6 cellular contexts compared by ENCODE assay signal in genomic region chr12:57517718-57518117, GRCh38. TPM values are rescaled to one million over a fixed set of nuclear protein-coding genes. Genes with fewer than 3 reads are reported as not detected.
DNase-seq lines count a peak whose midpoint lies in the region; TF ChIP-seq lines count a peak whose summit lies in the region.
"Not testable (repeated sequence)": the region's sequence is repeated elsewhere in the genome, so short reads cannot be mapped to it uniquely, and the experiment has no call there.

No MANE protein-coding gene starts in this region.

- H3K36me3 Mint-ChIP-seq in CD8-positive, alpha-beta memory T cell, result peaks cover 1 to 72% (median 15%) of the 10 kb centered on the region in 3 donors
- peaks cover 64% of the 10 kb centered on the region for H3K36me3 Mint-ChIP-seq in nephron (ENCODE audit: low read depth)

- not testable (repeated sequence) for H3K9me3 ChIP-seq in CD8-positive, alpha-beta memory T cell (ENCODE audit: low read length); SK-N-SH; ascending aorta; thyroid gland

- not testable (repeated sequence) for H3K27me3 Mint-ChIP-seq in CD8-positive, alpha-beta memory T cell; nephron (ENCODE audit: low read depth)

- H3K27ac ChIP-seq in CD8-positive, alpha-beta memory T cell (ENCODE audit: low read depth, low read length), result not testable (repeated sequence)
- H3K27ac ChIP-seq in SK-N-SH (ENCODE audit: low read depth in 2 of 2, low read length in 1 of 2), result peak overlapping the region in 1 of 2 experiments; percentile 98; a peak in 2 of 4 replicates
- peak overlapping the region; percentile 94 to 98 for H3K27ac ChIP-seq in ascending aorta
- peak overlapping the region; percentile 50 to 97 (median 97) for H3K27ac ChIP-seq in thyroid gland

- DNase-seq in CD8-positive, alpha-beta memory T cell, result peak in 1 of 5 donors; percentile 29
- not testable (repeated sequence) for DNase-seq in SK-N-SH; ascending aorta (ENCODE audit: low spot score in 2 of 2); fibroblast of villous mesenchyme (ENCODE audit: low read depth); thyroid gland

- H3K4me2 ChIP-seq in SK-N-SH, result peak overlapping the region; percentile 92; the same call in 1 of the 2 replicates

- H3K4me1 ChIP-seq in CD8-positive, alpha-beta memory T cell (ENCODE audit: insufficient read depth, low read length), result peaks cover 34% of the 10 kb centered on the region
- H3K4me1 ChIP-seq in SK-N-SH (ENCODE audit: control insufficient read depth in 1 of 2, insufficient read depth in 2 of 2, low read depth in 1 of 2, low read length in 1 of 2) (peaks cover 27 to 35% of the 10 kb centered on the region in 2 experiments), ascending aorta (peaks cover 20 to 37% of the 10 kb centered on the region in 2 donors), thyroid gland (peaks cover 32 to 41% of the 10 kb centered on the region in 2 donors)

- TF ChIP-seq CTCF in SK-N-SH (IDR thresholded peaks at IDR 0.05); ascending aorta (IDR thresholded peaks at IDR 0.05); fibroblast of villous mesenchyme (IDR thresholded peaks at IDR 0.05; ENCODE audit: insufficient read depth, low read depth, low read length); nephron (IDR thresholded peaks at IDR 0.05; ENCODE audit: unreplicated experiment in 3 of 3); thyroid gland (IDR thresholded peaks at IDR 0.05): not testable (repeated sequence)

- peaks cover 60% of the 10 kb centered on the region for H3F3A ChIP-seq in SK-N-SH (replicated peaks; ENCODE audit: insufficient read depth)

- H3K9ac ChIP-seq in SK-N-SH, result not testable (repeated sequence)

- POLR2A ChIA-PET in CD8-positive, alpha-beta memory T cell (lab: Charles Lee), result not testable (repeated sequence)
- POLR2A ChIA-PET in SK-N-SH (lab: Yijun Ruan, JAX), result interaction anchor here (0.7 to 1.3 kb wide), 3 partner anchors 15 to 21 kb away, joined by 3 to 4 read pairs (median 4); no protein-coding TSS in a partner anchor

- not testable (repeated sequence) for H2AFZ ChIP-seq in SK-N-SH (ENCODE audit: low read depth)

- H3K27ac Mint-ChIP-seq in CD8-positive, alpha-beta memory T cell, result peak overlapping the region in 7 of 8 donors; percentile 17 to 93 (median 54)
- peak overlapping the region in 2 of 3 experiments; percentile 31 to 60 for H3K27ac Mint-ChIP-seq in nephron

- not testable (repeated sequence) for H3K27me3 ChIP-seq in CD8-positive, alpha-beta memory T cell (ENCODE audit: insufficient read depth, low read length, poor library complexity, severe bottlenecking); SK-N-SH (ENCODE audit: insufficient read depth); ascending aorta; thyroid gland

- intact Hi-C loops in ascending aorta (cut with DNase I); thyroid gland (cut with DNase I): not testable (repeated sequence)

- H3K9me3 Mint-ChIP-seq in CD8-positive, alpha-beta memory T cell; nephron: not testable (repeated sequence)

- H3K79me2 ChIP-seq in SK-N-SH (ENCODE audit: insufficient read depth), result peaks cover 37% of the 10 kb centered on the region

- not testable (repeated sequence) for TF ChIP-seq EP300 in SK-N-SH (IDR thresholded peaks at IDR 0.05; ENCODE audit: borderline replicate concordance in 1 of 2, low read depth in 1 of 2, low read length in 1 of 2)

- H3K4me1 Mint-ChIP-seq in CD8-positive, alpha-beta memory T cell, result peaks cover 35 to 48% (median 35%) of the 10 kb centered on the region in 3 donors
- H3K4me1 Mint-ChIP-seq in nephron, result peaks cover 36% of the 10 kb centered on the region

- H3K36me3 ChIP-seq in CD8-positive, alpha-beta memory T cell (ENCODE audit: insufficient read depth, low read length), result peaks cover 40% of the 10 kb centered on the region
- H3K36me3 ChIP-seq in SK-N-SH (replicated peaks in 1 of 2; ENCODE audit: control insufficient read depth in 1 of 2, insufficient read depth in 2 of 2, low read length in 1 of 2), result peaks cover 47 to 49% of the 10 kb centered on the region in 2 experiments
- H3K36me3 ChIP-seq in ascending aorta, result peaks cover 40 to 48% of the 10 kb centered on the region in 2 donors
- H3K36me3 ChIP-seq in thyroid gland, result peaks cover 39% of the 10 kb centered on the region in 2 donors

- peak overlapping the region in 3 of 7 donors; percentile 37 to 75 (median 37) for H3K4me3 Mint-ChIP-seq in CD8-positive, alpha-beta memory T cell
- H3K4me3 Mint-ChIP-seq in nephron, result peak overlapping the region; percentile 62 to 100 (median 73)

- not testable (repeated sequence) for TF ChIP-seq RAD21 in SK-N-SH (IDR thresholded peaks at IDR 0.05; ENCODE audit: low read length)

- H3K9me2 ChIP-seq in SK-N-SH, result not testable (repeated sequence)

- H3K4me3 ChIP-seq in CD8-positive, alpha-beta memory T cell (ENCODE audit: low read length); thyroid gland (replicated peaks in 1 of 3): not testable (repeated sequence)
- peak overlapping the region in 1 of 2 experiments; percentile 72; a peak in 1 of 4 replicates for H3K4me3 ChIP-seq in SK-N-SH (ENCODE audit: low read depth in 2 of 2, low read length in 1 of 2)
- H3K4me3 ChIP-seq in ascending aorta, result peak overlapping the region; percentile 73 to 91
- H3K4me3 ChIP-seq in fibroblast of villous mesenchyme (ENCODE audit: low read depth, low read length), result peak overlapping the region; percentile 95

- not testable (repeated sequence) for TF ChIP-seq POLR2A in thyroid gland (IDR thresholded peaks at IDR 0.05)

- peaks cover 41% of the 10 kb centered on the region for H4K20me1 ChIP-seq in SK-N-SH (ENCODE audit: insufficient read depth)

- CTCF ChIA-PET in CD8-positive, alpha-beta memory T cell (lab: Charles Lee), result interaction anchor here (1.0 to 1.3 kb wide), 4 partner anchors 8 to 239 kb away, joined by 3 read pairs; no protein-coding TSS in a partner anchor
- CTCF ChIA-PET in SK-N-SH (lab: Yijun Ruan, JAX), result interaction anchor here (1.0 to 1.4 kb wide), 4 partner anchors 18 to 59 kb away, joined by 3 read pairs; partner anchors contain the start of gene GLI1

- WGBS in SK-N-SH (ENCODE audit: low lambda C conversion rate), result 94% methylated on average over 10 of the region's 10 CpGs
- 78 to 80% methylated on average over 10 of the region's 10 CpGs for WGBS in thyroid gland, 2 donors

RNA-seq across cellular contexts. Expression of gene DDIT3, which starts 2.6 kb away (rescaled TPM):
- total RNA-seq in CD8-positive, alpha-beta memory T cell, result 10 to 100 TPM; 12.7 to 13.2 TPM
- polyA plus RNA-seq in CD8-positive, alpha-beta memory T cell, result 11.7 TPM
- polyA plus RNA-seq in SK-N-SH (2012; rRNA removed), result 26.3 and 36.5 TPM in 2 replicates
- 21.4 and 22.5 TPM in 2 replicates for polyA plus RNA-seq in SK-N-SH (2012; cell fraction: cytosol; rRNA removed)
- polyA plus RNA-seq in SK-N-SH (2012; cell fraction: nucleus; rRNA removed), result 82.2 and 97.2 TPM in 2 replicates
- 0.64 TPM for total RNA-seq in ascending aorta
- total RNA-seq in fibroblast of villous mesenchyme, result 18.1 and 56.7 TPM in 2 replicates
- 10 to 100 TPM; 44.5 to 71.3 (median 53.8) TPM for total RNA-seq in thyroid gland

RNA-seq across cellular contexts. Expression of gene MBD6, which starts 4.9 kb away (rescaled TPM):
- total RNA-seq in CD8-positive, alpha-beta memory T cell, result 10 to 100 TPM; 49.0 to 54.7 TPM
- polyA plus RNA-seq in CD8-positive, alpha-beta memory T cell, result 4.2 TPM
- 3.6 and 8.6 TPM in 2 replicates for polyA plus RNA-seq in SK-N-SH (2012; rRNA removed)
- 3.1 and 6.8 TPM in 2 replicates for polyA plus RNA-seq in SK-N-SH (2012; cell fraction: cytosol; rRNA removed)
- polyA plus RNA-seq in SK-N-SH (2012; cell fraction: nucleus; rRNA removed), result 25.4 TPM in 2 replicates
- total RNA-seq in ascending aorta (48.5 TPM), fibroblast of villous mesenchyme (4.8 and 6.9 TPM in 2 replicates), thyroid gland (10 to 100 TPM; 18.9 to 59.7 (median 51.9) TPM)

RNA-seq across cellular contexts. Expression of gene DCTN2, which starts 29.3 kb away (rescaled TPM):
- total RNA-seq in CD8-positive, alpha-beta memory T cell, result 10 to 100 TPM; 98.7 to 99.3 TPM
- polyA plus RNA-seq in CD8-positive, alpha-beta memory T cell, result 80.8 TPM
- polyA plus RNA-seq in SK-N-SH (2012; rRNA removed), result 122 and 139 TPM in 2 replicates
- 120 and 135 TPM in 2 replicates for polyA plus RNA-seq in SK-N-SH (2012; cell fraction: cytosol; rRNA removed)
- 165 and 176 TPM in 2 replicates for polyA plus RNA-seq in SK-N-SH (2012; cell fraction: nucleus; rRNA removed)
- 116 TPM for total RNA-seq in ascending aorta
- total RNA-seq in fibroblast of villous mesenchyme, result 111 and 120 TPM in 2 replicates
- 100 to 1,000 TPM; 164 to 199 (median 193) TPM for total RNA-seq in thyroid gland

RNA-seq across cellular contexts. Expression of gene MARS1, which starts 29.9 kb away (rescaled TPM):
- total RNA-seq in CD8-positive, alpha-beta memory T cell, result 100 to 1,000 TPM; 386 to 398 TPM
- polyA plus RNA-seq in CD8-positive, alpha-beta memory T cell, result 89.8 TPM
- 158 and 193 TPM in 2 replicates for polyA plus RNA-seq in SK-N-SH (2012; rRNA removed)
- 85.9 and 105 TPM in 2 replicates for polyA plus RNA-seq in SK-N-SH (2012; cell fraction: cytosol; rRNA removed)
- 685 and 718 TPM in 2 replicates for polyA plus RNA-seq in SK-N-SH (2012; cell fraction: nucleus; rRNA removed)
- total RNA-seq in ascending aorta, result 78.0 TPM
- total RNA-seq in fibroblast of villous mesenchyme, result 158 and 244 TPM in 2 replicates
- total RNA-seq in thyroid gland, result 100 to 1,000 TPM in 2 of 4 donors, 10 to 100 TPM in 2; 55.2 to 173 (median 97.8) TPM

RNA-seq across cellular contexts. Expression of gene KIF5A, which starts 32.1 kb away (rescaled TPM):
- total RNA-seq in CD8-positive, alpha-beta memory T cell, result 1 to 10 TPM; 1.8 to 2.1 TPM
- polyA plus RNA-seq in CD8-positive, alpha-beta memory T cell, result 0.12 TPM
- 6.2 and 8.9 TPM in 2 replicates for polyA plus RNA-seq in SK-N-SH (2012; rRNA removed)
- polyA plus RNA-seq in SK-N-SH (2012; cell fraction: cytosol; rRNA removed), result 2.8 and 3.8 TPM in 2 replicates
- polyA plus RNA-seq in SK-N-SH (2012; cell fraction: nucleus; rRNA removed), result 32.0 and 36.4 TPM in 2 replicates
- total RNA-seq in ascending aorta, result not detected
- 0.86 and 1.3 TPM in 2 replicates for total RNA-seq in fibroblast of villous mesenchyme
- under 1 TPM; 0.34 to 0.67 (median 0.51) TPM for total RNA-seq in thyroid gland
